ENCODE assay signal across 11 cellular contexts in genomic region chrX:18146954-18147353, GRCh38.
A peak's percentile ranks its signal among the peaks of the same experiment; 100 is the strongest.
DNase-seq lines count a peak whose midpoint lies in the region; ATAC-seq and TF ChIP-seq lines count a peak whose summit lies in the region.
"Had no signal": no experiment of that assay in that cellular context is flagged by ENCODE, and none has a peak within 500 bp of the region (broad histone marks: within the 10 kb centered on the region; RNA-seq: fewer than 3 reads in every experiment).

No MANE protein-coding gene starts in this region.

- no peaks in the 10 kb centered on the region for H4K20me1 ChIP-seq in OCI-LY7 (ENCODE audit: insufficient read depth, low read length)

- H3K27ac ChIP-seq in OCI-LY7 (ENCODE audit: low read depth, low read length, poor library complexity, severe bottlenecking) = no peak overlapping the region
- H3K27ac ChIP-seq: PC-9 had no signal

- H3K79me2 ChIP-seq in OCI-LY7 (ENCODE audit: insufficient read depth, low read depth, low read length) = no peaks in the 10 kb centered on the region

- ATAC-seq in HG03039 (IDR thresholded peaks at IDR 0.05; ENCODE audit: unreplicated experiment) (no peak), HG02981 (IDR thresholded peaks at IDR 0.05; ENCODE audit: unreplicated experiment) (no peak), GM21825 (IDR thresholded peaks at IDR 0.05; ENCODE audit: unreplicated experiment) (no peak)

- no TSS peak for BruUV-seq in OCI-LY7 (replicated peaks; lab: Mats Ljungman, UMichigan)

- no peak overlapping the region for H3K4me3 ChIP-seq in OCI-LY7 (ENCODE audit: low read depth, low read length, poor library complexity, severe bottlenecking)
- H3K4me3 ChIP-seq in epithelial cell of esophagus (ENCODE audit: low read length) = no peak overlapping the region
- H3K4me3 ChIP-seq: PC-9 had no signal

- POLR2A ChIA-PET in OCI-LY7 (lab: Charles Lee) = no interaction called here

- TF ChIP-seq CTCF in OCI-LY7 (conservative IDR thresholded peaks at IDR 0.05; ENCODE audit: low read length) = no peak
- no peak for TF ChIP-seq CTCF in epithelial cell of esophagus (IDR thresholded peaks at IDR 0.05; ENCODE audit: insufficient read depth, low read depth, low read length, missing control alignments)

- no peaks in the 10 kb centered on the region for H3K9me3 ChIP-seq in OCI-LY7 (ENCODE audit: low read length)

- H2AFZ ChIP-seq in OCI-LY7 (ENCODE audit: low read length) = no peak overlapping the region
- H2AFZ ChIP-seq: PC-9 had no signal

- DNase-seq in stimulated activated CD4-positive, alpha-beta T cell treated with anti-CD3 and anti-CD28 coated beads, Interleukin-4, amount 100 ng/mL, for 48 hours (ENCODE audit: low read depth in 2 of 2) = peak; percentile 0
- DNase-seq in stimulated activated CD4-positive, alpha-beta T cell treated with anti-CD3 and anti-CD28 coated beads, Interleukin-4, amount 100 ng/mL, for 4 hours = no peak
- DNase-seq in OCI-LY7 (ENCODE audit: low spot score) = peak; percentile 2
- peak; percentile 38 for DNase-seq in epithelial cell of esophagus (ENCODE audit: low read depth)
- DNase-seq in NCI-H526 treated with DMSO at 0.1 percent for 48 hours (lab: John Stamatoyannopoulos, UW) = no peak
- DNase-seq: activated T-cell treated with anti-CD3 and anti-CD28 coated beads, Interleukin-2, amount 50 U/mL, for 1 hour; DMS79 treated with DMSO at 0.1 percent for 48 hours; PC-9 had no signal

- no peaks in the 10 kb centered on the region for H3K36me3 ChIP-seq in OCI-LY7 (ENCODE audit: insufficient read depth, low read length)

- intact Hi-C loops in OCI-LY7 (cut with micrococcal nuclease; ENCODE audit: unreplicated experiment) = no loop called here

- CTCF ChIA-PET in OCI-LY7 (lab: Charles Lee; ENCODE audit: unreplicated experiment) = no interaction called here

- H3K4me2 ChIP-seq in OCI-LY7 (ENCODE audit: low read length) = no peak overlapping the region
- H3K4me2 ChIP-seq: PC-9 had no signal

- H3K4me1 ChIP-seq in OCI-LY7 (ENCODE audit: insufficient read depth, low read length, poor library complexity, severe bottlenecking) = no peaks in the 10 kb centered on the region

- no peaks in the 10 kb centered on the region for H3K9me2 ChIP-seq in OCI-LY7 (ENCODE audit: insufficient read depth, low read length)

Comparison
In these comparisons a context has a peak if more than half of its experiments do, and no peak if none do; other contexts are left out.
1. DNase-seq: peak in stimulated activated CD4-positive, alpha-beta T cell treated with anti-CD3 and anti-CD28 coated beads, Interleukin-4, amount 100 ng/mL, for 48 hours (2 of 2), OCI-LY7 (single experiment) and epithelial cell of esophagus (single experiment); none in stimulated activated CD4-positive, alpha-beta T cell treated with anti-CD3 and anti-CD28 coated beads, Interleukin-4, amount 100 ng/mL, for 4 hours (0 of 2) and NCI-H526 treated with DMSO at 0.1 percent for 48 hours (single experiment).